Comparison of ENCODE assay signal across 8 cellular contexts in the genomic region with DNA sequence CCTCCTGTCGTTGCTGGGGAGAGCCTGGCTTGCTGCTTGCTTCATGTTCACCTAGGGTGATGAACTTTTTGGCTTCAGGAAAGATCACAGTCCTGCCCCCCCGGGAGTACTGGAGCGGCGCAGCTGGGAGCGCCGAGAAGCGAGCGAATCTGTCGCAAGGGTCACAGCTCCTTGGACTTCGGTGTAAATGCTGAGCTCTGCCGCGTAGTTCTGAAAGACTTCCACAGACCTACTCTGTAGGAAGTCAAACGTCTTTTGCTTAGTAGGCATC. TPM values are rescaled to one million over a fixed set of nuclear protein-coding genes. Genes with fewer than 3 reads are reported as not detected.
DNase-seq lines count a peak whose midpoint lies in the region; ATAC-seq and TF ChIP-seq lines count a peak whose summit lies in the region.

No MANE protein-coding gene starts in this region.

- H3K27ac Mint-ChIP-seq in activated T-helper 2 cell treated with anti-CD3 and anti-CD28 coated beads, Interferon-gamma antibody, Interleukin-2, Interleukin-4, amounts not matched to agents 10 μg/mL and 5 μg/mL and 100 μg/mL, durations not matched to agents 14 hours and 24 hours and 36 hours, result peak overlapping the region; percentile 49

- DNase-seq in AG04449 (ENCODE audit: low read depth, low spot score), result no peak
- DNase-seq in HFF-Myc (ENCODE audit: extremely low read depth, low read depth), result no peak
- no peak for DNase-seq in activated T-helper 2 cell treated with anti-CD3 and anti-CD28 coated beads, Interferon-gamma antibody, Interleukin-2, Interleukin-4, amounts not matched to agents 10 μg/mL and 5 μg/mL and 100 μg/mL, durations not matched to agents 14 hours and 24 hours and 36 hours (ENCODE audit: low spot score)
- peak; percentile 63 for DNase-seq in left ventricle myocardium superior
- no peak for DNase-seq in skeletal muscle cell (ENCODE audit: low read depth)
- no peak for DNase-seq in SKM-1 treated with dmso at 0.1 percent for 144 hours (lab: John Stamatoyannopoulos, UW; ENCODE audit: unreplicated experiment)
- no peak for DNase-seq in NCI-H128 (lab: John Stamatoyannopoulos, UW; ENCODE audit: unreplicated experiment)

- TF ChIP-seq CTCF in AG04449 (IDR thresholded peaks at IDR 0.05; ENCODE audit: insufficient read depth, low read length, missing control alignments) (no peak), HFF-Myc (IDR thresholded peaks at IDR 0.05; ENCODE audit: low read depth, low read length, missing control alignments) (no peak)

- H3K4me1 Mint-ChIP-seq in activated T-helper 2 cell treated with anti-CD3 and anti-CD28 coated beads, Interferon-gamma antibody, Interleukin-2, Interleukin-4, amounts not matched to agents 10 μg/mL and 5 μg/mL and 100 μg/mL, durations not matched to agents 14 hours and 24 hours and 36 hours (ENCODE audit: low read depth), result peaks cover 21% of the 10 kb centered on the region

- POLR2A ChIA-PET in AG04449 (lab: Yijun Ruan, JAX), result interaction anchor here (1.1 to 1.6 kb wide), 3 partner anchors 71 to 197 kb away, joined by 3 to 14 read pairs (median 5); no protein-coding TSS in a partner anchor

- ATAC-seq in left ventricle myocardium superior (no peak), GM18502 (IDR thresholded peaks at IDR 0.05; ENCODE audit: poor library complexity, unreplicated experiment) (no peak)

- no peaks in the 10 kb centered on the region for H3K27me3 Mint-ChIP-seq in activated T-helper 2 cell treated with anti-CD3 and anti-CD28 coated beads, Interferon-gamma antibody, Interleukin-2, Interleukin-4, amounts not matched to agents 10 μg/mL and 5 μg/mL and 100 μg/mL, durations not matched to agents 14 hours and 24 hours and 36 hours (ENCODE audit: low read depth)

- no peaks in the 10 kb centered on the region for H3K9me3 Mint-ChIP-seq in activated T-helper 2 cell treated with anti-CD3 and anti-CD28 coated beads, Interferon-gamma antibody, Interleukin-2, Interleukin-4, amounts not matched to agents 10 μg/mL and 5 μg/mL and 100 μg/mL, durations not matched to agents 14 hours and 24 hours and 36 hours

- H3K4me3 ChIP-seq in AG04449 (ENCODE audit: low read depth, low read length) (peak overlapping the region; percentile 86), HFF-Myc (replicated peaks; ENCODE audit: low read depth, low read length) (peak overlapping the region; percentile 81), skeletal muscle cell (ENCODE audit: low read depth, low read length) (peak overlapping the region; percentile 97)

- CTCF ChIA-PET in AG04449 (lab: Yijun Ruan, JAX), result interaction anchor here (1.3 to 2.4 kb wide), 4 partner anchors 26 to 154 kb away, joined by 3 to 13 read pairs (median 4); no protein-coding TSS in a partner anchor

- peak overlapping the region; percentile 90 for H3K4me3 Mint-ChIP-seq in activated T-helper 2 cell treated with anti-CD3 and anti-CD28 coated beads, Interferon-gamma antibody, Interleukin-2, Interleukin-4, amounts not matched to agents 10 μg/mL and 5 μg/mL and 100 μg/mL, durations not matched to agents 14 hours and 24 hours and 36 hours (ENCODE audit: low read depth)

- H3K36me3 Mint-ChIP-seq in activated T-helper 2 cell treated with anti-CD3 and anti-CD28 coated beads, Interferon-gamma antibody, Interleukin-2, Interleukin-4, amounts not matched to agents 10 μg/mL and 5 μg/mL and 100 μg/mL, durations not matched to agents 14 hours and 24 hours and 36 hours (ENCODE audit: low read depth), result peaks cover 11% of the 10 kb centered on the region

- intact Hi-C loops in activated T-helper 2 cell treated with anti-CD3 and anti-CD28 coated beads, Interferon-gamma antibody, Interleukin-2, Interleukin-4, amounts not matched to agents 10 μg/mL and 5 μg/mL and 100 μg/mL, durations not matched to agents 14 hours and 24 hours and 36 hours (cut with micrococcal nuclease), result loop anchor here (1.0 to 5.0 kb wide), 2 partner anchors 10 to 101 kb away; no protein-coding TSS in a partner anchor
- intact Hi-C loops in left ventricle myocardium superior (cut with micrococcal nuclease), result no loop called here

RNA-seq across cellular contexts. Expression of gene ING1, which starts 2.7 kb away (rescaled TPM):
- 16.3 and 17.9 TPM in 2 replicates for total RNA-seq in activated T-helper 2 cell treated with anti-CD3 and anti-CD28 coated beads, Interferon-gamma antibody, Interleukin-2, Interleukin-4, amounts not matched to agents 10 μg/mL and 5 μg/mL and 100 μg/mL, durations not matched to agents 14 hours and 24 hours and 36 hours
- 7.7 TPM for total RNA-seq in left ventricle myocardium superior

RNA-seq across cellular contexts. Expression of gene CARS2, which starts 10.3 kb away (rescaled TPM):
- 89.6 and 89.9 TPM in 2 replicates for total RNA-seq in activated T-helper 2 cell treated with anti-CD3 and anti-CD28 coated beads, Interferon-gamma antibody, Interleukin-2, Interleukin-4, amounts not matched to agents 10 μg/mL and 5 μg/mL and 100 μg/mL, durations not matched to agents 14 hours and 24 hours and 36 hours
- 54.5 TPM for total RNA-seq in left ventricle myocardium superior
